In genomic region chr19:41935781-41936415, GRCh38 we compare ENCODE assay signal across 16 cellular contexts. TPM values are rescaled to one million over a fixed set of nuclear protein-coding genes. Genes with fewer than 3 reads are reported as not detected.
DNase-seq lines count a peak whose midpoint lies in the region; ATAC-seq and TF ChIP-seq lines count a peak whose summit lies in the region.
"Had no signal": no experiment of that assay in that cellular context is flagged by ENCODE, and none has a peak within 500 bp of the region (broad histone marks: within the 10 kb centered on the region; RNA-seq: fewer than 3 reads in every experiment).

No MANE protein-coding gene starts in this region.

- POLR2A ChIA-PET in CD4-positive, alpha-beta T cell (lab: Charles Lee): no interaction called here
- POLR2A ChIA-PET in IMR-90 (lab: Charles Lee; ENCODE audit: unreplicated experiment): no interaction called here

- H3K4me1 ChIP-seq in IMR-90 (ENCODE audit: control insufficient read depth, insufficient read depth, low read length): peaks cover 12% of the 10 kb centered on the region

- peak overlapping the region; percentile 50 for H2AK5ac ChIP-seq in IMR-90 (ENCODE audit: low read depth, low read length)

- H4K91ac ChIP-seq in IMR-90 (ENCODE audit: insufficient read depth, low read depth, low read length): no peak overlapping the region

- H2BK5ac ChIP-seq in IMR-90 (ENCODE audit: low read depth, low read length, poor library complexity, severe bottlenecking): no peak overlapping the region

- H2AK9ac ChIP-seq in IMR-90 (replicated peaks; ENCODE audit: low read depth, low read length, poor library complexity): no peak overlapping the region

- H4K5ac ChIP-seq in IMR-90 (ENCODE audit: low read depth, low read length): no peak overlapping the region

- peak overlapping the region; percentile 48 for H2AFZ ChIP-seq in IMR-90 (replicated peaks; ENCODE audit: low read length, poor library complexity)

- in situ Hi-C loops in IMR-90 (cut with MboI; ENCODE audit: low sequenced_read_pairs): no loop called here

- no peak for TF ChIP-seq POLR2A in IMR-90 (IDR thresholded peaks at IDR 0.05; ENCODE audit: low read depth, low read length)

- no peaks in the 10 kb centered on the region for H3K27me3 Mint-ChIP-seq in CD4-positive, alpha-beta T cell

- no peaks in the 10 kb centered on the region for H3K27me3 ChIP-seq in CD4-positive, alpha-beta T cell (ENCODE audit: control insufficient read depth, insufficient read depth, low read length)
- peaks cover 46% of the 10 kb centered on the region for H3K27me3 ChIP-seq in IMR-90 (ENCODE audit: control insufficient read depth, insufficient read depth, low read length)
- H3K27me3 ChIP-seq: testis had no signal

- BruUV-seq in IMR-90 (replicated peaks; lab: Mats Ljungman, UMichigan): no TSS peak

- H3K36me3 Mint-ChIP-seq in CD4-positive, alpha-beta T cell (ENCODE audit: low read depth): no peaks in the 10 kb centered on the region

- peak overlapping the region; percentile 3; the same call in 1 of the 2 replicates for H3K4me2 ChIP-seq in IMR-90 (ENCODE audit: low read depth, low read length)

- H3K14ac ChIP-seq in IMR-90 (replicated peaks; ENCODE audit: low read depth, low read length): no peak overlapping the region

- H3K56ac ChIP-seq in IMR-90 (ENCODE audit: extremely low read depth, insufficient read depth, low read length): no peak overlapping the region

- CTCF ChIA-PET in CD4-positive, alpha-beta T cell (lab: Charles Lee): interaction anchor here (0.5 to 1.8 kb wide), 3 partner anchors 63 to 100 kb away, joined by 3 to 5 read pairs (median 4); partner anchors contain the start of gene RPS19
- CTCF ChIA-PET in IMR-90 (lab: Yijun Ruan, JAX): interaction anchor here (0.6 kb wide), 1 partner anchor 48 kb away, joined by 3 read pairs; no protein-coding TSS in a partner anchor

- no peak overlapping the region for H3K27ac ChIP-seq in CD4-positive, alpha-beta T cell (ENCODE audit: low read depth, low read length)
- no peak overlapping the region for H3K27ac ChIP-seq in IMR-90 (ENCODE audit: insufficient read depth, low read length)
- H3K27ac ChIP-seq in epithelial cell of prostate: peak overlapping the region; percentile 40
- H3K27ac ChIP-seq: BLaER1 treated with 17β-estradiol and CSF1 and Interleukin-3, amounts not matched to agents 10 nM and 100 nM; cardiac muscle cell; Peyer's patch; testis had no signal

- no peak overlapping the region for H3K4me3 ChIP-seq in IMR-90 (ENCODE audit: insufficient read depth, low read depth, low read length)
- H3K4me3 ChIP-seq: BLaER1 treated with 17β-estradiol and CSF1 and Interleukin-3, amounts not matched to agents 10 nM and 100 nM; cardiac muscle cell; Peyer's patch; testis had no signal

- H3K9me1 ChIP-seq in IMR-90 (ENCODE audit: insufficient read depth, low read length): no peaks in the 10 kb centered on the region

- TF ChIP-seq CTCF in CD4-positive, alpha-beta T cell (IDR thresholded peaks at IDR 0.05): no peak
- no peak for TF ChIP-seq CTCF in IMR-90 (conservative IDR thresholded peaks at IDR 0.05; ENCODE audit: low read depth, low read length)

- dilution Hi-C loops in IMR-90 (cut with HindIII; ENCODE audit: low sequenced_read_pairs, unreplicated experiment): no loop called here

- no peaks in the 10 kb centered on the region for H3K79me1 ChIP-seq in IMR-90 (ENCODE audit: low read depth in 1 of 2, low read length in 2 of 2)

- H3K23ac ChIP-seq in IMR-90 (ENCODE audit: low read depth, low read length): peak overlapping the region; percentile 47; the same call in 1 of the 2 replicates

- H2BK20ac ChIP-seq in IMR-90 (ENCODE audit: low read depth, low read length): no peak overlapping the region

- no peaks in the 10 kb centered on the region for H3K36me3 ChIP-seq in IMR-90 (ENCODE audit: control insufficient read depth, insufficient read depth, low read length)
- H3K36me3 ChIP-seq: BLaER1 treated with 17β-estradiol and CSF1 and Interleukin-3, amounts not matched to agents 10 nM and 100 nM; cardiac muscle cell; Peyer's patch had no signal

- H3K18ac ChIP-seq in IMR-90 (ENCODE audit: low read depth, low read length): no peak overlapping the region

- DNase-seq in CD4-positive, alpha-beta T cell: peak in 1 of 10 experiments; percentile 50
- DNase-seq in IMR-90 (no peak), epithelial cell of prostate (ENCODE audit: low read depth, low spot score) (no peak)
- DNase-seq: activated effector memory CD4-positive, alpha-beta T cell treated with anti-CD3 and anti-CD28 coated beads, Interleukin-2, amount 50 U/mL, for 16 hours; NCI-H1105; NCI-H446; Peyer's patch; testis had no signal

- intact Hi-C loops in CD4-positive, alpha-beta T cell (cut with DNase I, micrococcal nuclease): loop anchor here in 1 of 2 experiments (1.0 kb wide), 2 partner anchors 63 to 77 kb away; no protein-coding TSS in a partner anchor
- intact Hi-C loops in IMR-90 (cut with micrococcal nuclease): no loop called here

- no peak for TF ChIP-seq RAD21 in IMR-90 (IDR thresholded peaks at IDR 0.05; ENCODE audit: low read length)

- ATAC-seq in CD4-positive, alpha-beta T cell (ENCODE audit: poor library complexity): no peak
- ATAC-seq in IMR-90 (ENCODE audit: low read depth): peak; percentile 15
- ATAC-seq in GM21367 (IDR thresholded peaks at IDR 0.05; ENCODE audit: unreplicated experiment): no peak
- ATAC-seq in GM21423 (IDR thresholded peaks at IDR 0.05; ENCODE audit: unreplicated experiment): no peak
- ATAC-seq in GM19023 (IDR thresholded peaks at IDR 0.05; ENCODE audit: unreplicated experiment): no peak

- no CpG with 5 or more reads among the region's 24 CpGs for WGBS in IMR-90 (ENCODE audit: extremely low coverage in 2 of 2, insufficient read length in 1 of 2), 2 experiments

- H3K27ac Mint-ChIP-seq in CD4-positive, alpha-beta T cell: peak overlapping the region; percentile 72

- H3K4me3 Mint-ChIP-seq in CD4-positive, alpha-beta T cell: no peak overlapping the region

- H3K9me3 ChIP-seq in CD4-positive, alpha-beta T cell (ENCODE audit: control insufficient read depth, low read length): no peaks in the 10 kb centered on the region
- no peaks in the 10 kb centered on the region for H3K9me3 ChIP-seq in IMR-90 (ENCODE audit: control insufficient read depth, insufficient read depth, low read length)
- H3K9me3 ChIP-seq: BLaER1 treated with 17β-estradiol and CSF1 and Interleukin-3, amounts not matched to agents 10 nM and 100 nM; Peyer's patch; testis had no signal

- no peak overlapping the region for H3K9ac ChIP-seq in IMR-90 (ENCODE audit: low read depth, low read length)

- peaks cover 4% of the 10 kb centered on the region for H4K20me1 ChIP-seq in IMR-90 (ENCODE audit: insufficient read depth, low read length)
- H4K20me1 ChIP-seq: BLaER1 treated with 17β-estradiol and CSF1 and Interleukin-3, amounts not matched to agents 10 nM and 100 nM had no signal

- peak overlapping the region in 1 of 2 experiments; percentile 15; a peak in 1 of 4 replicates for H4K8ac ChIP-seq in IMR-90 (ENCODE audit: low read depth in 2 of 2, low read length in 2 of 2)

- H2BK15ac ChIP-seq in IMR-90 (ENCODE audit: low read depth, low read length): no peak overlapping the region

- no peak overlapping the region for H2BK120ac ChIP-seq in IMR-90 (ENCODE audit: low read depth, low read length)

- H3K4me1 Mint-ChIP-seq in CD4-positive, alpha-beta T cell (ENCODE audit: low read depth): peaks cover 51% of the 10 kb centered on the region

- H3K9me3 Mint-ChIP-seq in CD4-positive, alpha-beta T cell: no peaks in the 10 kb centered on the region
- H3K9me3 Mint-ChIP-seq: neural crest cell; T-helper 1 cell treated with Interleukin-12 subunit alpha and Interleukin-12 subunit beta and Interleukin-4 antibody, amounts not matched to agents 30 μg/mL and 1 μg/mL, for 36 hours had no signal

- H3K4ac ChIP-seq in IMR-90 (ENCODE audit: low read depth, low read length): 0 out of 2 replicates have a peak overlapping the region, but pooled peaks have one; percentile 34

TF ChIP-seq in IMR-90, 13 proteins besides CTCF, POLR2A, EP300 and RAD21 (continues in another document):
- TF ChIP-seq, protein P1, sequence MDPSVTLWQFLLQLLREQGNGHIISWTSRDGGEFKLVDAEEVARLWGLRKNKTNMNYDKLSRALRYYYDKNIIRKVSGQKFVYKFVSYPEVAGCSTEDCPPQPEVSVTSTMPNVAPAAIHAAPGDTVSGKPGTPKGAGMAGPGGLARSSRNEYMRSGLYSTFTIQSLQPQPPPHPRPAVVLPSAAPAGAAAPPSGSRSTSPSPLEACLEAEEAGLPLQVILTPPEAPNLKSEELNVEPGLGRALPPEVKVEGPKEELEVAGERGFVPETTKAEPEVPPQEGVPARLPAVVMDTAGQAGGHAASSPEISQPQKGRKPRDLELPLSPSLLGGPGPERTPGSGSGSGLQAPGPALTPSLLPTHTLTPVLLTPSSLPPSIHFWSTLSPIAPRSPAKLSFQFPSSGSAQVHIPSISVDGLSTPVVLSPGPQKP (IDR thresholded peaks at IDR 0.05; ENCODE audit: borderline replicate concordance, low read depth, low read length): no peak
- no peak for TF ChIP-seq RCOR1 (IDR thresholded peaks at IDR 0.05; ENCODE audit: insufficient replicate concordance, low read length)

RNA-seq across cellular contexts. Expression of gene ERFL, which starts 7.6 kb away (rescaled TPM):
- total RNA-seq in CD4-positive, alpha-beta T cell: 1 to 10 TPM; 7.7 to 8.9 TPM
- not detected in 2 replicates for total RNA-seq in IMR-90 (2012; rRNA removed)
- 0.09 TPM in 1 of 2 replicates, not detected in the other for polyA plus RNA-seq in IMR-90 (2012; rRNA removed)
- polyA plus RNA-seq in IMR-90 (2012; cell fraction: cytosol; rRNA removed): 0.02 and 0.08 TPM in 2 replicates
- 0.26 and 0.53 TPM in 2 replicates for polyA plus RNA-seq in IMR-90 (2012; cell fraction: nucleus; rRNA removed; ENCODE audit: low replicate concordance)

RNA-seq across cellular contexts. Expression of gene RABAC1, which starts 23.2 kb away (rescaled TPM):
- total RNA-seq in CD4-positive, alpha-beta T cell: 100 to 1,000 TPM in 1 of 2 experiments, 10 to 100 TPM in 1; 96.0 to 102 TPM
- 117 and 145 TPM in 2 replicates for total RNA-seq in IMR-90 (2012; rRNA removed)
- 276 and 320 TPM in 2 replicates for polyA plus RNA-seq in IMR-90 (2012; rRNA removed)
- 632 and 774 TPM in 2 replicates for polyA plus RNA-seq in IMR-90 (2012; cell fraction: cytosol; rRNA removed)
- 305 and 429 TPM in 2 replicates for polyA plus RNA-seq in IMR-90 (2012; cell fraction: nucleus; rRNA removed; ENCODE audit: low replicate concordance)

RNA-seq across cellular contexts. Expression of gene ARHGEF1, which starts 52.9 kb away (rescaled TPM):
- total RNA-seq in CD4-positive, alpha-beta T cell: 1,000 to 10,000 TPM; 1,019 to 1,047 TPM
- total RNA-seq in IMR-90 (2012; rRNA removed): 11.5 and 12.5 TPM in 2 replicates
- 47.1 and 51.2 TPM in 2 replicates for polyA plus RNA-seq in IMR-90 (2012; rRNA removed)
- 42.5 and 58.8 TPM in 2 replicates for polyA plus RNA-seq in IMR-90 (2012; cell fraction: cytosol; rRNA removed)
- polyA plus RNA-seq in IMR-90 (2012; cell fraction: nucleus; rRNA removed; ENCODE audit: low replicate concordance): 228 and 380 TPM in 2 replicates

RNA-seq across cellular contexts. Expression of gene ATP1A3, which starts 58.1 kb away (rescaled TPM):
- total RNA-seq in CD4-positive, alpha-beta T cell: 1 to 10 TPM; 3.2 to 4.6 TPM
- total RNA-seq in IMR-90 (2012; rRNA removed): under 0.01 TPM in 2 replicates
- polyA plus RNA-seq in IMR-90 (2012; rRNA removed): 0.11 and 0.12 TPM in 2 replicates
- polyA plus RNA-seq in IMR-90 (2012; cell fraction: cytosol; rRNA removed): 0.04 and 0.10 TPM in 2 replicates
- polyA plus RNA-seq in IMR-90 (2012; cell fraction: nucleus; rRNA removed; ENCODE audit: low replicate concordance): 0.06 and 0.16 TPM in 2 replicates
- total RNA-seq: lower leg skin had no signal

RNA-seq across cellular contexts. Expression of gene CD79A, which starts 58.8 kb away (rescaled TPM):
- total RNA-seq in CD4-positive, alpha-beta T cell: 1 to 10 TPM; 3.7 to 3.8 TPM
- not detected in 2 replicates for total RNA-seq in IMR-90 (2012; rRNA removed)
- 0.19 and 0.24 TPM in 2 replicates for polyA plus RNA-seq in IMR-90 (2012; rRNA removed)
- 0.10 and 0.37 TPM in 2 replicates for polyA plus RNA-seq in IMR-90 (2012; cell fraction: cytosol; rRNA removed)
- polyA plus RNA-seq in IMR-90 (2012; cell fraction: nucleus; rRNA removed; ENCODE audit: low replicate concordance): 0.06 and 0.25 TPM in 2 replicates
- total RNA-seq: cardiac muscle cell had no signal

Comparison
In these comparisons a context has a peak if more than half of its experiments do, and no peak if none do; other contexts are left out.
1. RNA of gene ARHGEF1, which starts 52.9 kb away (total RNA-seq): 1,019 to 1,047 TPM in CD4-positive, alpha-beta T cell; 11.5 to 12.5 TPM in IMR-90; every median in the first group is over 10 times any median in the second.